In genomic region chr19:2767688-2768087, GRCh38 we compare ENCODE assay signal across 13 cellular contexts. TPM values are rescaled to one million over a fixed set of nuclear protein-coding genes. Genes with fewer than 3 reads are reported as not detected.
DNase-seq lines count a peak whose midpoint lies in the region; ATAC-seq and TF ChIP-seq lines count a peak whose summit lies in the region.
"Had no signal": no experiment of that assay in that cellular context is flagged by ENCODE, and none has a peak within 500 bp of the region (broad histone marks: within the 10 kb centered on the region; RNA-seq: fewer than 3 reads in every experiment).

No MANE protein-coding gene starts in this region.

- H3K27me3 Mint-ChIP-seq in MCF 10A (ENCODE audit: insufficient read depth, unreplicated experiment) = no peaks in the 10 kb centered on the region
- H3K27me3 Mint-ChIP-seq in dendritic cell treated with granulocyte-macrophage colony-stimulating factor and Interleukin-4, amounts not matched to agents 40 ng/mL and 50 ng/mL, for 4 days = no peaks in the 10 kb centered on the region
- H3K27me3 Mint-ChIP-seq: CD8-positive, alpha-beta memory T cell had no signal

- WGBS in spleen, 5 donors = 92 to 97% (median 96%) methylated on average over 18 to 19 of the region's 19 CpGs

- TF ChIP-seq CTCF in MCF 10A (IDR thresholded peaks at IDR 0.05; ENCODE audit: unreplicated experiment) = no peak
- no peak for TF ChIP-seq CTCF in breast epithelium (IDR thresholded peaks at IDR 0.05)
- no peak for TF ChIP-seq CTCF in spleen (IDR thresholded peaks at IDR 0.05 in 8 of 11, conservative IDR thresholded peaks at IDR 0.05 in 3 of 11)

- CTCF ChIA-PET in MCF 10A (lab: Yijun Ruan, JAX) = interaction anchor here (1.5 kb wide), 1 partner anchor 120 kb away, joined by 6 read pairs; no protein-coding TSS in a partner anchor

- DNase-seq in MCF 10A (ENCODE audit: unreplicated experiment) = no peak
- DNase-seq in breast epithelium (ENCODE audit: low spot score in 2 of 2) = no peak
- peak; percentile 53 for DNase-seq in spleen
- no peak for DNase-seq in head of caudate nucleus
- DNase-seq: 8988T; CD8-positive, alpha-beta memory T cell; COR-L47 had no signal

- H3K4me1 Mint-ChIP-seq in MCF 10A (ENCODE audit: insufficient read depth, unreplicated experiment) = no peaks in the 10 kb centered on the region
- peaks cover 34% of the 10 kb centered on the region for H3K4me1 Mint-ChIP-seq in dendritic cell treated with granulocyte-macrophage colony-stimulating factor and Interleukin-4, amounts not matched to agents 40 ng/mL and 50 ng/mL, for 4 days (ENCODE audit: low read depth)

- H4K20me1 ChIP-seq in BLaER1 treated with 17β-estradiol and CSF1 and Interleukin-3, amounts not matched to agents 10 nM and 100 nM = peaks cover 50 to 91% (median 77%) of the 10 kb centered on the region in 11 experiments

- peak overlapping the region; percentile 35 for H3K27ac Mint-ChIP-seq in MCF 10A (ENCODE audit: low read depth, unreplicated experiment)
- H3K27ac Mint-ChIP-seq in dendritic cell treated with granulocyte-macrophage colony-stimulating factor and Interleukin-4, amounts not matched to agents 40 ng/mL and 50 ng/mL, for 4 days = peak overlapping the region; percentile 10
- H3K27ac Mint-ChIP-seq: CD8-positive, alpha-beta memory T cell had no signal

- no peaks in the 10 kb centered on the region for H3K4me1 ChIP-seq in breast epithelium
- H3K4me1 ChIP-seq in BLaER1 treated with 17β-estradiol and CSF1 and Interleukin-3, amounts not matched to agents 10 nM and 100 nM = peaks cover 36 to 45% (median 38%) of the 10 kb centered on the region in 10 experiments
- peaks cover 4 to 51% (median 32%) of the 10 kb centered on the region in 6 donors for H3K4me1 ChIP-seq in spleen
- H3K4me1 ChIP-seq: HAP-1 had no signal

- BruUV-seq in MCF 10A (replicated peaks; lab: Mats Ljungman, UMichigan) = no TSS peak

- POLR2A ChIA-PET in MCF 10A (lab: Yijun Ruan, JAX) = interaction anchor here (1.0 kb wide), 1 partner anchor 234 kb away, joined by 3 read pairs; no protein-coding TSS in a partner anchor

- TF ChIP-seq POLR2A in breast epithelium (IDR thresholded peaks at IDR 0.05) (no peak), spleen (IDR thresholded peaks at IDR 0.05) (no peak)

- no peak for ATAC-seq in HG02970 (IDR thresholded peaks at IDR 0.05; ENCODE audit: low FRiP score, unreplicated experiment)

- no peaks in the 10 kb centered on the region for H3K9me3 Mint-ChIP-seq in MCF 10A (ENCODE audit: unreplicated experiment)
- no peaks in the 10 kb centered on the region for H3K9me3 Mint-ChIP-seq in dendritic cell treated with granulocyte-macrophage colony-stimulating factor and Interleukin-4, amounts not matched to agents 40 ng/mL and 50 ng/mL, for 4 days
- H3K9me3 Mint-ChIP-seq: CD8-positive, alpha-beta memory T cell had no signal

- peaks cover 61% of the 10 kb centered on the region for H3K36me3 Mint-ChIP-seq in MCF 10A (ENCODE audit: insufficient read depth, unreplicated experiment)
- H3K36me3 Mint-ChIP-seq in dendritic cell treated with granulocyte-macrophage colony-stimulating factor and Interleukin-4, amounts not matched to agents 40 ng/mL and 50 ng/mL, for 4 days (ENCODE audit: low read depth) = peaks cover 80% of the 10 kb centered on the region

- H3K4me2 ChIP-seq in BLaER1 treated with 17β-estradiol and CSF1 and Interleukin-3, amounts not matched to agents 10 nM and 100 nM = no peak overlapping the region
- H3K4me2 ChIP-seq: BLaER1 had no signal

- intact Hi-C loops in MCF 10A (cut with micrococcal nuclease) = no loop called here
- intact Hi-C loops in breast epithelium (cut with DNase I; ENCODE audit: low total_unique reads) = no loop called here
- intact Hi-C loops in dendritic cell treated with granulocyte-macrophage colony-stimulating factor and Interleukin-4, amounts not matched to agents 40 ng/mL and 50 ng/mL, for 4 days (cut with micrococcal nuclease) = no loop called here
- intact Hi-C loops in spleen (cut with DNase I; ENCODE audit: low total_unique reads) = no loop called here
- intact Hi-C loops in head of caudate nucleus (cut with DNase I) = no loop called here

- no peaks in the 10 kb centered on the region for H3K27me3 ChIP-seq in breast epithelium
- no peaks in the 10 kb centered on the region for H3K27me3 ChIP-seq in BLaER1 treated with 17β-estradiol and CSF1 and Interleukin-3, amounts not matched to agents 10 nM and 100 nM
- H3K27me3 ChIP-seq in spleen (replicated peaks in 1 of 7) = no peaks in the 10 kb centered on the region
- H3K27me3 ChIP-seq: BLaER1 had no signal

- H3K9me3 ChIP-seq in breast epithelium (no peaks in the 10 kb centered on the region), spleen (no peaks in the 10 kb centered on the region)
- no peaks in the 10 kb centered on the region for H3K9me3 ChIP-seq in BLaER1 treated with 17β-estradiol and CSF1 and Interleukin-3, amounts not matched to agents 10 nM and 100 nM (replicated peaks in 1 of 11)
- H3K9me3 ChIP-seq: BLaER1, HAP-1 had no signal

- H3K4me3 ChIP-seq in breast epithelium (no peak overlapping the region), spleen (no peak overlapping the region)
- no peak overlapping the region for H3K4me3 ChIP-seq in BLaER1 treated with 17β-estradiol and CSF1 and Interleukin-3, amounts not matched to agents 10 nM and 100 nM
- H3K4me3 ChIP-seq: BLaER1, HAP-1 had no signal

- no peak overlapping the region for H3K4me3 Mint-ChIP-seq in MCF 10A (ENCODE audit: unreplicated experiment)
- no peak overlapping the region for H3K4me3 Mint-ChIP-seq in dendritic cell treated with granulocyte-macrophage colony-stimulating factor and Interleukin-4, amounts not matched to agents 40 ng/mL and 50 ng/mL, for 4 days
- H3K4me3 Mint-ChIP-seq: CD8-positive, alpha-beta memory T cell had no signal

- H3K36me3 ChIP-seq in breast epithelium = peaks cover 4% of the 10 kb centered on the region
- H3K36me3 ChIP-seq in BLaER1 treated with 17β-estradiol and CSF1 and Interleukin-3, amounts not matched to agents 10 nM and 100 nM = peaks cover 66 to 84% (median 77%) of the 10 kb centered on the region in 11 experiments
- peaks cover 0 to 89% (median 58%) of the 10 kb centered on the region in 6 donors for H3K36me3 ChIP-seq in spleen

- peak overlapping the region in 2 of 11 experiments; percentile 13 to 14; a peak in 1 of 22 replicates for H3K9ac ChIP-seq in BLaER1 treated with 17β-estradiol and CSF1 and Interleukin-3, amounts not matched to agents 10 nM and 100 nM
- H3K9ac ChIP-seq: BLaER1 had no signal

- H3K27ac ChIP-seq in breast epithelium (no peak overlapping the region), spleen (no peak overlapping the region)
- H3K27ac ChIP-seq in BLaER1 treated with 17β-estradiol and CSF1 and Interleukin-3, amounts not matched to agents 10 nM and 100 nM = peak overlapping the region in 7 of 11 experiments; percentile 3 to 89 (median 80); a peak in 8 of 22 replicates
- H3K27ac ChIP-seq: BLaER1 had no signal

RNA-seq across cellular contexts. Expression of gene SGTA, which starts 15.4 kb away (rescaled TPM):
- total RNA-seq in MCF 10A (2022) (63.2 and 66.6 TPM in 2 replicates), breast epithelium (10 to 100 TPM; 40.3 to 45.2 (median 42.1) TPM), spleen (10 to 100 TPM; 39.7 to 59.7 (median 46.5) TPM)
- polyA plus RNA-seq in spleen = 10 to 100 TPM; 36.5 to 63.0 (median 40.0) TPM

RNA-seq across cellular contexts. Expression of gene THOP1, which starts 17.6 kb away (rescaled TPM):
- total RNA-seq in MCF 10A (2022) = 93.7 and 114 TPM in 2 replicates
- 10 to 100 TPM; 26.2 to 40.0 (median 39.1) TPM for total RNA-seq in breast epithelium
- 10 to 100 TPM; 31.0 to 48.8 (median 37.4) TPM for total RNA-seq in spleen
- 10 to 100 TPM; 55.5 to 96.2 (median 59.0) TPM for polyA plus RNA-seq in spleen

RNA-seq across cellular contexts. Expression of gene SLC39A3, which starts 27.9 kb away (rescaled TPM):
- total RNA-seq in MCF 10A (2022) = 21.3 and 29.9 TPM in 2 replicates
- 10 to 100 TPM; 23.8 to 36.1 (median 27.2) TPM for total RNA-seq in breast epithelium
- total RNA-seq in spleen = 10 to 100 TPM; 20.3 to 33.3 (median 26.7) TPM
- 10 to 100 TPM; 19.1 to 42.6 (median 29.3) TPM for polyA plus RNA-seq in spleen

RNA-seq across cellular contexts. Expression of gene DIRAS1, which starts 46.5 kb away (rescaled TPM):
- 0.37 and 0.74 TPM in 2 replicates for total RNA-seq in MCF 10A (2022)
- 1 to 10 TPM in 2 of 3 donors, under 1 TPM in 1; 0.64 to 3.7 (median 3.6) TPM for total RNA-seq in breast epithelium
- total RNA-seq in spleen = 1 to 10 TPM; 2.5 to 5.6 (median 3.5) TPM
- 10 to 100 TPM in 1 of 3 donors, 1 to 10 TPM in 2; 1.3 to 17.1 (median 3.6) TPM for polyA plus RNA-seq in spleen
- total RNA-seq: HT-29 had no signal
- polyA plus RNA-seq: CD8-positive, alpha-beta memory T cell had no signal

RNA-seq across cellular contexts. Expression of gene ZNF554, which starts 52.0 kb away (rescaled TPM):
- total RNA-seq in MCF 10A (2022) = 3.1 and 4.0 TPM in 2 replicates
- 10 to 100 TPM in 1 of 3 donors, 1 to 10 TPM in 2; 2.1 to 10.4 (median 7.5) TPM for total RNA-seq in breast epithelium
- total RNA-seq in spleen = 1 to 10 TPM; 3.6 to 7.1 (median 4.5) TPM
- polyA plus RNA-seq in spleen = 1 to 10 TPM; 1.4 to 4.0 (median 2.3) TPM

Comparison
In these comparisons a context has a peak if more than half of its experiments do, and no peak if none do; other contexts are left out.
1. H3K27ac ChIP-seq: peak in BLaER1 treated with 17β-estradiol and CSF1 and Interleukin-3, amounts not matched to agents 10 nM and 100 nM (7 of 11); none in breast epithelium (0 of 2) and spleen (0 of 8).